1 cellular context compared by ENCODE assay signal in genomic region chr1:12603224-12603623, GRCh38.
TF ChIP-seq lines count a peak whose summit lies in the region.

No MANE protein-coding gene starts in this region.

TF ChIP-seq in IMR-90, 13 proteins besides CTCF, POLR2A, EP300 and RAD21 (continued from another document):
- no peak for TF ChIP-seq ELK1 (IDR thresholded peaks at IDR 0.05; ENCODE audit: borderline replicate concordance, low read depth, low read length)
- TF ChIP-seq NFE2L2 (IDR thresholded peaks at IDR 0.05; ENCODE audit: low read depth, low read length): no peak
- no peak for TF ChIP-seq MAZ (IDR thresholded peaks at IDR 0.05; ENCODE audit: borderline replicate concordance, low read depth, low read length)
- no peak for TF ChIP-seq MXI1 (IDR thresholded peaks at IDR 0.05; ENCODE audit: borderline replicate concordance, low read depth, low read length)
- TF ChIP-seq USF2 (IDR thresholded peaks at IDR 0.05; ENCODE audit: low read depth, low read length): no peak
